16 cellular contexts compared by ENCODE assay signal in genomic region chr1:180251526-180252305, GRCh38. TPM values are rescaled to one million over a fixed set of nuclear protein-coding genes. Genes with fewer than 3 reads are reported as not detected.
DNase-seq lines count a peak whose midpoint lies in the region; ATAC-seq, FAIRE-seq and TF ChIP-seq lines count a peak whose summit lies in the region.
"Had no signal": no experiment of that assay in that cellular context is flagged by ENCODE, and none has a peak within 500 bp of the region (broad histone marks: within the 10 kb centered on the region; RNA-seq: fewer than 3 reads in every experiment).

No MANE protein-coding gene starts in this region.

- no peak overlapping the region for H4K91ac ChIP-seq in H1 (replicated peaks; ENCODE audit: insufficient read length, low read length)

- no peak for FAIRE-seq in H1 (lab: Jason Lieb, UNC)
- FAIRE-seq: A204.1, HTR-8/SVneo, RCC 7860 had no signal

- no peaks in the 10 kb centered on the region for H3K9me3 ChIP-seq in H1 (ENCODE audit: insufficient read depth in 2 of 2, low read depth in 1 of 2, low read length in 1 of 2)
- H3K9me3 ChIP-seq: BLaER1 treated with 17β-estradiol and CSF1 and Interleukin-3, amounts not matched to agents 10 nM and 100 nM; SK-N-SH had no signal

- H3K27ac Mint-ChIP-seq in natural killer cell treated with Interleukin-12 subunit alpha and Interleukin-12 subunit beta and Interleukin-15 and Interleukin-18, amount 100 ng/mL, for 72 hours = no peak overlapping the region
- no peak overlapping the region for H3K27ac Mint-ChIP-seq in natural killer cell
- H3K27ac Mint-ChIP-seq: CD4-positive, alpha-beta memory T cell had no signal

- intact Hi-C loops in natural killer cell (cut with micrococcal nuclease) (loop anchor here (1.0 kb wide), 1 partner anchor 227 kb away; no protein-coding TSS in a partner anchor), posterior vena cava (cut with DNase I) (loop anchor here (5.0 kb wide), 1 partner anchor 226 kb away; no protein-coding TSS in a partner anchor)

- no peak for TF ChIP-seq EP300 in H1 (IDR thresholded peaks at IDR 0.05; ENCODE audit: borderline replicate concordance in 1 of 2, low read depth in 2 of 2, low read length in 2 of 2)

- no peak overlapping the region for H2BK20ac ChIP-seq in H1 (ENCODE audit: low read length)

- no peak overlapping the region for H3K23ac ChIP-seq in H1 (ENCODE audit: insufficient read length)

- no peak overlapping the region for H3K4me3 Mint-ChIP-seq in natural killer cell treated with Interleukin-12 subunit alpha and Interleukin-12 subunit beta and Interleukin-15 and Interleukin-18, amount 100 ng/mL, for 72 hours
- H3K4me3 Mint-ChIP-seq in natural killer cell = no peak overlapping the region
- H3K4me3 Mint-ChIP-seq: CD4-positive, alpha-beta memory T cell; H9 had no signal

- H2BK12ac ChIP-seq in H1 (ENCODE audit: low read depth, low read length) = 0 out of 2 replicates have a peak overlapping the region, but pooled peaks have one; percentile 50

- H4K20me1 ChIP-seq in H1 (replicated peaks in 1 of 2; ENCODE audit: control insufficient read depth in 1 of 2, insufficient read depth in 2 of 2, low read length in 2 of 2) = peaks cover 0 to 2% of the 10 kb centered on the region in 2 experiments

- H3K36me3 Mint-ChIP-seq in natural killer cell treated with Interleukin-12 subunit alpha and Interleukin-12 subunit beta and Interleukin-15 and Interleukin-18, amount 100 ng/mL, for 72 hours = no peaks in the 10 kb centered on the region
- no peaks in the 10 kb centered on the region for H3K36me3 Mint-ChIP-seq in natural killer cell
- H3K36me3 Mint-ChIP-seq: CD4-positive, alpha-beta memory T cell had no signal

- H2BK15ac ChIP-seq in H1 (ENCODE audit: low read length) = no peak overlapping the region

- POLR2A ChIA-PET in H1 (lab: Charles Lee; ENCODE audit: partially characterized antibody) = no interaction called here

- no peak overlapping the region for H3K4ac ChIP-seq in H1 (replicated peaks; ENCODE audit: insufficient read length, low read depth, low read length)

- no peaks in the 10 kb centered on the region for H3K79me1 ChIP-seq in H1 (ENCODE audit: low read depth, low read length)

- TF ChIP-seq RAD21 in H1 (IDR thresholded peaks at IDR 0.05 in 1 of 2, conservative IDR thresholded peaks at IDR 0.05 in 1 of 2; ENCODE audit: low read depth in 2 of 2, low read length in 2 of 2) = no peak

- H4K5ac ChIP-seq in H1 (ENCODE audit: insufficient read length, low read depth, low read length) = no peak overlapping the region

- no peak overlapping the region for H4K8ac ChIP-seq in H1 (ENCODE audit: extremely low read depth, insufficient read depth, low read length)

- WGBS in H1 (ENCODE audit: extremely low coverage in 1 of 2, insufficient coverage in 1 of 2, insufficient read length in 1 of 2, insufficient replicate concordance in 2 of 2, low coverage in 1 of 2, low lambda C conversion rate in 2 of 2, missing lambda C conversion rate in 1 of 2), 2 experiments = 90% methylated on average over 9 of the region's 9 CpGs; no CpG with 5 or more reads in 1 of the 2 experiments

- no peaks in the 10 kb centered on the region for H3K36me3 ChIP-seq in H1 (ENCODE audit: control insufficient read depth in 2 of 4, insufficient read depth in 4 of 4, low read length in 3 of 4)
- H3K36me3 ChIP-seq: BLaER1 treated with 17β-estradiol and CSF1 and Interleukin-3, amounts not matched to agents 10 nM and 100 nM had no signal

- no peak for TF ChIP-seq POLR2A in H1 (IDR thresholded peaks at IDR 0.05; ENCODE audit: control extremely low read depth in 1 of 2, low read depth in 2 of 2, low read length in 2 of 2)

- no peak overlapping the region for H3K27ac ChIP-seq in H1 (ENCODE audit: low read depth, low read length)
- H3K27ac ChIP-seq: BLaER1 treated with 17β-estradiol and CSF1 and Interleukin-3, amounts not matched to agents 10 nM and 100 nM had no signal

- no peak overlapping the region for H2BK5ac ChIP-seq in H1 (ENCODE audit: low read depth, low read length)

- no peaks in the 10 kb centered on the region; a peak in 1 of 7 replicates for H3K27me3 ChIP-seq in H1 (replicated peaks in 1 of 4; ENCODE audit: control insufficient read depth in 3 of 4, extremely low read depth in 1 of 4, insufficient read depth in 3 of 4, low read length in 3 of 4)

- no peaks in the 10 kb centered on the region for H3K79me2 ChIP-seq in H1 (ENCODE audit: control insufficient read depth in 1 of 2, insufficient read depth in 2 of 2, low read length in 2 of 2)

- TF ChIP-seq CTCF in natural killer cell (IDR thresholded peaks at IDR 0.05) (no peak), H1 (IDR thresholded peaks at IDR 0.05; ENCODE audit: control extremely low read depth in 1 of 3, insufficient read depth in 1 of 3, low read depth in 1 of 3, low read length in 3 of 3) (no peak)

- H3K18ac ChIP-seq in H1 (ENCODE audit: extremely low read depth, low read length) = no peak overlapping the region; the same call in 1 of the 2 replicates

- no peak overlapping the region for H3K4me2 ChIP-seq in H1 (ENCODE audit: insufficient read depth in 1 of 2, low read depth in 2 of 2, low read length in 2 of 2)
- H3K4me2 ChIP-seq: BLaER1 treated with 17β-estradiol and CSF1 and Interleukin-3, amounts not matched to agents 10 nM and 100 nM; SK-N-SH had no signal

- CTCF ChIA-PET in H1 (lab: Charles Lee; ENCODE audit: partially characterized antibody) = interaction anchor here (0.8 to 17.1 kb wide), 27 partner anchors 10 to 232 kb away, joined by 3 to 244 read pairs (median 12); partner anchors contain the start of gene LHX4

- no peak overlapping the region; the same call in 1 of the 2 replicates for H2AK5ac ChIP-seq in H1 (ENCODE audit: low read depth, low read length)

- no peak overlapping the region for H2BK120ac ChIP-seq in H1 (replicated peaks; ENCODE audit: low read depth, low read length)

- no peak overlapping the region for H2AFZ ChIP-seq in H1 (ENCODE audit: low read length)

- H3K56ac ChIP-seq in H1 (replicated peaks; ENCODE audit: insufficient read length, low read depth, low read length) = no peak overlapping the region

- peaks cover 0 to 15% of the 10 kb centered on the region in 2 donors for H3K27me3 Mint-ChIP-seq in natural killer cell treated with Interleukin-12 subunit alpha and Interleukin-12 subunit beta and Interleukin-15 and Interleukin-18, amount 100 ng/mL, for 72 hours
- peaks cover 0 to 24% of the 10 kb centered on the region in 2 donors for H3K27me3 Mint-ChIP-seq in natural killer cell (ENCODE audit: low read depth in 2 of 2)

- H3K4me1 Mint-ChIP-seq in natural killer cell treated with Interleukin-12 subunit alpha and Interleukin-12 subunit beta and Interleukin-15 and Interleukin-18, amount 100 ng/mL, for 72 hours (ENCODE audit: low read depth in 2 of 2) = peaks cover 0 to 9% of the 10 kb centered on the region in 2 donors
- H3K4me1 Mint-ChIP-seq in natural killer cell = peaks cover 0 to 6% of the 10 kb centered on the region in 2 donors

- H3K23me2 ChIP-seq in H1 (ENCODE audit: low read depth, low read length) = peaks cover 3% of the 10 kb centered on the region; the same call in 1 of the 2 replicates

- peak; percentile 32 for DNase-seq in natural killer cell treated with Interleukin-12 subunit alpha and Interleukin-12 subunit beta and Interleukin-15 and Interleukin-18, amount 100 ng/mL, for 72 hours (ENCODE audit: low spot score)
- DNase-seq in natural killer cell (no peak), H1 (ENCODE audit: low read depth in 1 of 2, low spot score in 2 of 2) (no peak), posterior vena cava (ENCODE audit: low spot score) (peak; percentile 51)
- DNase-seq: NCI-H524 treated with DMSO at 0.1 percent for 48 hours had no signal

- H3K9ac ChIP-seq in H1 (replicated peaks in 1 of 4; ENCODE audit: extremely low read depth in 1 of 4, low read depth in 3 of 4, low read length in 3 of 4) = no peak overlapping the region
- H3K9ac ChIP-seq: BLaER1 treated with 17β-estradiol and CSF1 and Interleukin-3, amounts not matched to agents 10 nM and 100 nM; SK-N-SH had no signal

- peaks cover 7 to 28% (median 16%) of the 10 kb centered on the region in 4 experiments for H3K4me1 ChIP-seq in H1 (replicated peaks in 1 of 4; ENCODE audit: control insufficient read depth in 3 of 4, insufficient read depth in 4 of 4, low read length in 3 of 4)

- no peaks in the 10 kb centered on the region for H3K9me3 Mint-ChIP-seq in natural killer cell treated with Interleukin-12 subunit alpha and Interleukin-12 subunit beta and Interleukin-15 and Interleukin-18, amount 100 ng/mL, for 72 hours
- H3K9me3 Mint-ChIP-seq in natural killer cell = no peaks in the 10 kb centered on the region
- H3K9me3 Mint-ChIP-seq: CD4-positive, alpha-beta memory T cell; H9 had no signal

- no peak for ATAC-seq in natural killer cell treated with Interleukin-12 subunit alpha and Interleukin-12 subunit beta and Interleukin-15 and Interleukin-18, amount 100 ng/mL, for 72 hours
- no peak for ATAC-seq in natural killer cell
- ATAC-seq in HG02623 (IDR thresholded peaks at IDR 0.05; ENCODE audit: unreplicated experiment) = no peak
- no peak for ATAC-seq in HG03521 (IDR thresholded peaks at IDR 0.05; ENCODE audit: unreplicated experiment)
- ATAC-seq in HG03039 (IDR thresholded peaks at IDR 0.05; ENCODE audit: unreplicated experiment) = no peak

- H3K4me3 ChIP-seq in H1 (ENCODE audit: extremely low read depth in 1 of 4, insufficient read depth in 2 of 4, low read depth in 3 of 4, low read length in 4 of 4) = no peak overlapping the region
- H3K4me3 ChIP-seq: BLaER1 treated with 17β-estradiol and CSF1 and Interleukin-3, amounts not matched to agents 10 nM and 100 nM had no signal

- H3K14ac ChIP-seq in H1 (ENCODE audit: insufficient read length) = no peak overlapping the region

TF ChIP-seq in H1, 55 proteins besides CTCF, POLR2A, EP300 and RAD21 (continues in another document):
- no peak for TF ChIP-seq JUND (IDR thresholded peaks at IDR 0.05; ENCODE audit: low read length)
- TF ChIP-seq MAX (IDR thresholded peaks at IDR 0.05) = no peak
- TF ChIP-seq RBBP5 (IDR thresholded peaks at IDR 0.05; ENCODE audit: borderline replicate concordance, low read depth, low read length) = no peak

RNA-seq across cellular contexts. Expression of gene LHX4, which starts 21.7 kb away (rescaled TPM):
- total RNA-seq in natural killer cell treated with Interleukin-12 subunit alpha and Interleukin-12 subunit beta and Interleukin-15 and Interleukin-18, amount 100 ng/mL, for 72 hours = not detected
- total RNA-seq in natural killer cell (under 1 TPM in 1 of 3 donors, not detected in 2; 0.08 TPM), posterior vena cava (not detected)
- total RNA-seq in H1 (2021; fragmentation: NEBNext Ultra II Directional; extraction: Animal tissue kit (Norgen Biotek cat#: 25700)) = 4.9 and 5.7 TPM in 2 replicates
- 0.80 and 0.85 TPM in 2 replicates for polyA plus RNA-seq in H1 (2011; rRNA removed)
- polyA plus RNA-seq in H1 (2011; cell fraction: cytosol; rRNA removed) = 1.6 TPM
- 3.3 TPM for polyA plus RNA-seq in H1 (2011; cell fraction: nucleus; rRNA removed)
- polyA plus RNA-seq in H1 (2012, experiment 1 of 2) = 1.7 to 3.9 TPM (median 2.8 TPM) in 4 replicates
- 1.1 TPM for polyA plus RNA-seq in H1 (2012, experiment 2 of 2)
- 1.1 TPM for polyA plus RNA-seq in H1 (2013, experiment 1 of 2)
- 0.96 TPM for polyA plus RNA-seq in H1 (2013, experiment 2 of 2)
- polyA minus RNA-seq in H1 (2011; rRNA and poly(A)+ RNA removed) = 2.1 and 3.0 TPM in 2 replicates
- 2.3 TPM for polyA minus RNA-seq in H1 (2011; cell fraction: cytosol; rRNA and poly(A)+ RNA removed)
- polyA minus RNA-seq in H1 (2011; cell fraction: nucleus; rRNA and poly(A)+ RNA removed) = 3.0 TPM
- total RNA-seq: CD4-positive, alpha-beta memory T cell; G401 had no signal
- polyA plus RNA-seq: SK-N-SH had no signal

Comparison
In these comparisons a context has a peak if more than half of its experiments do, and no peak if none do; other contexts are left out.
1. DNase-seq: peak in natural killer cell treated with Interleukin-12 subunit alpha and Interleukin-12 subunit beta and Interleukin-15 and Interleukin-18, amount 100 ng/mL, for 72 hours (single experiment) and posterior vena cava (single experiment); none in natural killer cell (single experiment) and H1 (0 of 2).